ENCODE assay signal across 12 cellular contexts in the genomic region with DNA sequence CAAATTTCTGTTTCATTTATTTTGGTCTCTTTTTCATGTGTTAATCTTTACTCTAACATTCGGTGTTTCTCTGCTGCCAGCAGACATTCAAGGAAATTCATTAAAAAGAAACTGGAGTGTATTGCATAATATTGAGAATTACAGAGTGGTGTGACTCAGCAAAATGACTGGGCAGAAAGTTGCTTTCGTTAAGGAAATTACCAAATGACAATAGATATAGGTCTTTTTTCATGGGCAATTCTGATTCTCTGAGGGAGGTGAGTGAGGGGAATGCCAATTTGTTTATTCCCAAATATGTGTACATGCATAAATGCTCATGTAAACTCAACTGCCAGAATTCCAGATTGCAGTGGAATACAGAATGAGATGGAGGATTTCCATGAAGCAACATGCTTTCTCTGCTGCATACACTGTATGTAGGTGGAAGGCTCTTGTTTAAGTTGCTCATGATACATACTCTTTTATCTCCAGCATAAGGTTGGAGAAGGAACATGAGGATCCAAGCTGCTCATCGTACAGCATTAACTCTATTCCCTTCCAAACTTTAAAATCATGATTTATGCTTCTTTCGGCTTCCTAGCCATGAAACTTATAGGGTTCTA.
A peak's percentile ranks its signal among the peaks of the same experiment; 100 is the strongest.
DNase-seq lines count a peak whose midpoint lies in the region; ATAC-seq and TF ChIP-seq lines count a peak whose summit lies in the region.
"Had no signal": no experiment of that assay in that cellular context is flagged by ENCODE, and none has a peak within 500 bp of the region (broad histone marks: within the 10 kb centered on the region; RNA-seq: fewer than 3 reads in every experiment).

No MANE protein-coding gene starts in this region.

- H2AFZ ChIP-seq in trophoblast cell (ENCODE audit: insufficient read depth, low read length, poor library complexity), result no peak overlapping the region

- ATAC-seq in RWPE2 (ENCODE audit: low read depth) (peak; percentile 49; the same call in 2 of the 3 replicates), HG03135 (IDR thresholded peaks at IDR 0.05; ENCODE audit: unreplicated experiment) (no peak), HG03159 (IDR thresholded peaks at IDR 0.05; ENCODE audit: unreplicated experiment) (no peak)
- ATAC-seq: activated naive CD4-positive, alpha-beta T cell treated with anti-CD3 and anti-CD28 coated beads, Interleukin-2, amount 50 U/mL, for 72 hours had no signal

- no CpG with 5 or more reads among the region's 4 CpGs for WGBS in trophoblast cell (ENCODE audit: extremely low coverage, insufficient coverage, insufficient read length)

- peaks cover 4% of the 10 kb centered on the region; the same call in 1 of the 2 replicates for H3K4me1 Mint-ChIP-seq in HFFc6 (ENCODE audit: low read depth)

- H3K4me1 ChIP-seq in RWPE2 (ENCODE audit: insufficient read depth, poor library complexity, severe bottlenecking) (peaks cover 9% of the 10 kb centered on the region), trophoblast cell (ENCODE audit: control insufficient read depth in 1 of 2, insufficient read depth in 2 of 2, low read length in 2 of 2) (no peaks in the 10 kb centered on the region)
- H3K4me1 ChIP-seq: uterus had no signal

- H3K79me1 ChIP-seq in trophoblast cell (ENCODE audit: low read length), result no peaks in the 10 kb centered on the region

- no peak overlapping the region for H4K12ac ChIP-seq in trophoblast cell (ENCODE audit: low read depth, low read length)

- H3K4me3 Mint-ChIP-seq in HFFc6, result peak overlapping the region; percentile 57
- H3K4me3 Mint-ChIP-seq: T-helper 1 cell treated with Interleukin-12 subunit alpha and Interleukin-12 subunit beta and Interleukin-4 antibody, amounts not matched to agents 30 μg/mL and 1 μg/mL, for 36 hours had no signal

- no peak overlapping the region for H2BK12ac ChIP-seq in trophoblast cell (ENCODE audit: low read length)

- DNase-seq in HFFc6 (no peak), RWPE2 (ENCODE audit: low spot score) (no peak), epithelial cell of proximal tubule (ENCODE audit: low read depth) (peak; percentile 85), trophoblast cell (peak; percentile 0 to 39), COLO668 (lab: John Stamatoyannopoulos, UW; ENCODE audit: unreplicated experiment) (no peak), GM10266 (ENCODE audit: extremely low spot score) (no peak)
- DNase-seq: GOT3, uterus had no signal

- no peak overlapping the region for H3K4me3 ChIP-seq in RWPE2 (ENCODE audit: severe bottlenecking)
- H3K4me3 ChIP-seq in epithelial cell of proximal tubule (ENCODE audit: low read depth, low read length), result no peak overlapping the region
- H3K4me3 ChIP-seq in trophoblast cell (ENCODE audit: low read depth, low read length), result no peak overlapping the region
- H3K4me3 ChIP-seq: uterus had no signal

- no peak overlapping the region for H4K91ac ChIP-seq in trophoblast cell (ENCODE audit: low read depth, low read length)

- H3K79me2 ChIP-seq in trophoblast cell (ENCODE audit: control insufficient read depth, insufficient read depth, low read length, poor library complexity), result no peaks in the 10 kb centered on the region

- H3K36me3 ChIP-seq in RWPE2 (ENCODE audit: low read depth) (no peaks in the 10 kb centered on the region), trophoblast cell (ENCODE audit: control insufficient read depth in 1 of 2, insufficient read depth in 2 of 2, low read length in 2 of 2) (no peaks in the 10 kb centered on the region)
- H3K36me3 ChIP-seq: uterus had no signal

- H3K9me3 ChIP-seq in RWPE2 (ENCODE audit: severe bottlenecking) (no peaks in the 10 kb centered on the region), trophoblast cell (ENCODE audit: insufficient read depth, low read depth, low read length) (peaks cover 1% of the 10 kb centered on the region)
- H3K9me3 ChIP-seq: uterus had no signal

- peaks cover 12% of the 10 kb centered on the region for H3K9me3 Mint-ChIP-seq in HFFc6

- no peak overlapping the region for H3K4me2 ChIP-seq in trophoblast cell (ENCODE audit: low read length)

- H3K27me3 Mint-ChIP-seq in HFFc6 (ENCODE audit: insufficient read depth), result no peaks in the 10 kb centered on the region; the same call in 1 of the 2 replicates

- no peak overlapping the region for H3K18ac ChIP-seq in trophoblast cell (ENCODE audit: low read length)

- no peaks in the 10 kb centered on the region for H3K27me3 ChIP-seq in RWPE2 (ENCODE audit: insufficient read depth, poor library complexity, severe bottlenecking)
- no peaks in the 10 kb centered on the region for H3K27me3 ChIP-seq in trophoblast cell (ENCODE audit: insufficient read depth, low read length)
- H3K27me3 ChIP-seq: uterus had no signal

- no peaks in the 10 kb centered on the region for H3K36me3 Mint-ChIP-seq in HFFc6 (ENCODE audit: low read depth)
- H3K36me3 Mint-ChIP-seq: activated naive CD4-positive, alpha-beta T cell treated with anti-CD3 and anti-CD28 coated beads, Interleukin-2, amount 50 U/mL, for 72 hours had no signal

- no peak overlapping the region for H3K14ac ChIP-seq in trophoblast cell (ENCODE audit: low read length)

- TF ChIP-seq CTCF in HFFc6 (IDR thresholded peaks at IDR 0.05), result no peak
- no peak for TF ChIP-seq CTCF in RWPE2 (IDR thresholded peaks at IDR 0.05; ENCODE audit: poor library complexity, severe bottlenecking)
- TF ChIP-seq CTCF in epithelial cell of proximal tubule (conservative IDR thresholded peaks at IDR 0.05; ENCODE audit: low read depth, low read length), result no peak
- no peak for TF ChIP-seq CTCF in GM10266 (IDR thresholded peaks at IDR 0.05; ENCODE audit: control insufficient read depth, insufficient read depth, low read depth, missing control alignments)

- H3K23ac ChIP-seq in trophoblast cell (ENCODE audit: low read length), result no peak overlapping the region

- no peak overlapping the region for H4K8ac ChIP-seq in trophoblast cell (ENCODE audit: low read depth, low read length)

- H2BK120ac ChIP-seq in trophoblast cell (ENCODE audit: insufficient read depth, low read length, poor library complexity), result no peak overlapping the region

- H2BK5ac ChIP-seq in trophoblast cell (ENCODE audit: low read depth, low read length, poor library complexity), result no peak overlapping the region

- H3K27ac Mint-ChIP-seq in HFFc6, result peak overlapping the region; percentile 66
- H3K27ac Mint-ChIP-seq: activated naive CD4-positive, alpha-beta T cell treated with anti-CD3 and anti-CD28 coated beads, Interleukin-2, amount 50 U/mL, for 72 hours; T-helper 1 cell treated with Interleukin-12 subunit alpha and Interleukin-12 subunit beta and Interleukin-4 antibody, amounts not matched to agents 30 μg/mL and 1 μg/mL, for 36 hours had no signal

- H3K9ac ChIP-seq in trophoblast cell (ENCODE audit: low read length), result no peak overlapping the region

- peak overlapping the region; percentile 18 for H3K27ac ChIP-seq in RWPE2 (ENCODE audit: poor library complexity, severe bottlenecking)
- H3K27ac ChIP-seq in trophoblast cell (ENCODE audit: low read depth, low read length), result no peak overlapping the region
- H3K27ac ChIP-seq: uterus had no signal

- no peak overlapping the region for H2AK5ac ChIP-seq in trophoblast cell (ENCODE audit: low read length)

- no peak overlapping the region for H3K4ac ChIP-seq in trophoblast cell (ENCODE audit: low read depth, low read length)

Comparison
In these comparisons a context has a peak if more than half of its experiments do, and no peak if none do; other contexts are left out.
1. DNase-seq: peak in epithelial cell of proximal tubule (single experiment) and trophoblast cell (2 of 2); none in HFFc6 (single experiment), RWPE2 (single experiment), COLO668 (single experiment) and GM10266 (single experiment).